Comparison of ENCODE assay signal across 9 cellular contexts in genomic region chr3:166481340-166481739, GRCh38.
"Had no signal": no experiment of that assay in that cellular context is flagged by ENCODE, and none has a peak within 500 bp of the region (broad histone marks: within the 10 kb centered on the region; RNA-seq: fewer than 3 reads in every experiment).

No MANE protein-coding gene starts in this region.

- H3K4me1 ChIP-seq: HAP-1 had no signal

- H3K9ac ChIP-seq: GM23248 had no signal

- DNase-seq: GM23248, GOT3, H7, H9, HCEC 1CT, HFFc6 had no signal

- H3K27ac ChIP-seq: GM23248 had no signal

- H2AFZ ChIP-seq: GM23248, GM23338 had no signal

- H3K4me2 ChIP-seq: GM23338 had no signal

- H3K9me3 ChIP-seq: HAP-1 had no signal

- H3K36me3 ChIP-seq: HAP-1 had no signal

- H3K4me3 ChIP-seq: GM23248, GM23338, HAP-1 had no signal

- ATAC-seq: GM23338, HCT116 had no signal
